ENCODE assay signal across 14 cellular contexts in genomic region chr17:41932821-41933389, GRCh38. TPM values are rescaled to one million over a fixed set of nuclear protein-coding genes. Genes with fewer than 3 reads are reported as not detected.
DNase-seq lines count a peak whose midpoint lies in the region; ATAC-seq and TF ChIP-seq lines count a peak whose summit lies in the region.
"Had no signal": no experiment of that assay in that cellular context is flagged by ENCODE, and none has a peak within 500 bp of the region (broad histone marks: within the 10 kb centered on the region; RNA-seq: fewer than 3 reads in every experiment).

No MANE protein-coding gene starts in this region.

- ATAC-seq in activated CD8-positive, alpha-beta memory T cell treated with anti-CD3 and anti-CD28 coated beads, Interleukin-2, amount 10 ng/mL, durations not matched to agents 7 days and 5 days = no peak
- ATAC-seq in activated B cell treated with CpG ODN at 0.5 μM for 24 hours (ENCODE audit: low read depth) (no peak), HG03460 (IDR thresholded peaks at IDR 0.05; ENCODE audit: unreplicated experiment) (no peak), GM21717 (IDR thresholded peaks at IDR 0.05; ENCODE audit: unreplicated experiment) (no peak)
- ATAC-seq: heart left ventricle, mucosa of descending colon, psoas muscle had no signal

- DNase-seq in activated CD8-positive, alpha-beta memory T cell treated with anti-CD3 and anti-CD28 coated beads, Interleukin-2, amount 10 ng/mL, durations not matched to agents 7 days and 5 days = peak; percentile 45
- no peak for DNase-seq in activated CD8-positive, alpha-beta memory T cell treated with anti-CD3 and anti-CD28 coated beads, Interleukin-2, amount 50 U/mL, for 48 hours
- DNase-seq in NOMO-1 (lab: John Stamatoyannopoulos, UW; ENCODE audit: unreplicated experiment in 2 of 2) (peak; percentile 75 to 89), activated B cell treated with CpG ODN at 0.5 μM for 24 hours (no peak), pons (ENCODE audit: low spot score) (peak; percentile 50), NCI-H526 treated with DMSO at 0.1 percent for 48 hours (lab: John Stamatoyannopoulos, UW) (no peak)
- DNase-seq: heart left ventricle, kidney, mucosa of descending colon, NCI-H1417, NCI-H446 treated with DMSO at 0.1 percent for 48 hours, psoas muscle had no signal

- no peak for TF ChIP-seq CTCF in activated B cell treated with CpG ODN at 0.5 μM for 24 hours (IDR thresholded peaks at IDR 0.05)

- POLR2A ChIA-PET in activated B cell treated with CpG ODN at 0.5 μM for 24 hours (lab: Charles Lee) = interaction anchor here (0.7 to 0.9 kb wide), 3 partner anchors 13 to 242 kb away, joined by 3 to 8 read pairs (median 3); no protein-coding TSS in a partner anchor

- H3K27ac Mint-ChIP-seq in activated CD8-positive, alpha-beta memory T cell treated with anti-CD3 and anti-CD28 coated beads, Interleukin-2, amount 10 ng/mL, durations not matched to agents 7 days and 5 days = peak overlapping the region; percentile 76
- H3K27ac Mint-ChIP-seq in activated B cell treated with CpG ODN at 0.5 μM for 24 hours = peak overlapping the region; percentile 14

- peaks cover 3% of the 10 kb centered on the region for H3K36me3 Mint-ChIP-seq in activated CD8-positive, alpha-beta memory T cell treated with anti-CD3 and anti-CD28 coated beads, Interleukin-2, amount 10 ng/mL, durations not matched to agents 7 days and 5 days
- H3K36me3 Mint-ChIP-seq in activated B cell treated with CpG ODN at 0.5 μM for 24 hours (ENCODE audit: low read depth) = peaks cover 4% of the 10 kb centered on the region

- H3K27me3 Mint-ChIP-seq in activated CD8-positive, alpha-beta memory T cell treated with anti-CD3 and anti-CD28 coated beads, Interleukin-2, amount 10 ng/mL, durations not matched to agents 7 days and 5 days = no peaks in the 10 kb centered on the region
- H3K27me3 Mint-ChIP-seq in activated B cell treated with CpG ODN at 0.5 μM for 24 hours = no peaks in the 10 kb centered on the region

- CTCF ChIA-PET in activated CD8-positive, alpha-beta memory T cell treated with anti-CD3 and anti-CD28 coated beads, Interleukin-2, amount 10 ng/mL, durations not matched to agents 7 days and 5 days (lab: Charles Lee) = interaction anchor here (0.7 to 1.4 kb wide), 10 partner anchors 15 to 514 kb away, joined by 3 to 7 read pairs (median 4); partner anchors contain the start of genes ACLY and NKIRAS2
- CTCF ChIA-PET in activated B cell treated with CpG ODN at 0.5 μM for 24 hours (lab: Charles Lee) = interaction anchor here (1.4 kb wide), 1 partner anchor 249 kb away, joined by 3 read pairs; no protein-coding TSS in a partner anchor

- intact Hi-C loops in activated B cell treated with CpG ODN at 0.5 μM for 24 hours (cut with micrococcal nuclease) = no loop called here

- peak overlapping the region; percentile 15 for H3K4me3 Mint-ChIP-seq in activated CD8-positive, alpha-beta memory T cell treated with anti-CD3 and anti-CD28 coated beads, Interleukin-2, amount 10 ng/mL, durations not matched to agents 7 days and 5 days
- H3K4me3 Mint-ChIP-seq in activated B cell treated with CpG ODN at 0.5 μM for 24 hours = no peak overlapping the region

- peaks cover 53% of the 10 kb centered on the region for H3K4me1 Mint-ChIP-seq in activated CD8-positive, alpha-beta memory T cell treated with anti-CD3 and anti-CD28 coated beads, Interleukin-2, amount 10 ng/mL, durations not matched to agents 7 days and 5 days
- peaks cover 28% of the 10 kb centered on the region for H3K4me1 Mint-ChIP-seq in activated B cell treated with CpG ODN at 0.5 μM for 24 hours

- H3K9me3 Mint-ChIP-seq in activated CD8-positive, alpha-beta memory T cell treated with anti-CD3 and anti-CD28 coated beads, Interleukin-2, amount 10 ng/mL, durations not matched to agents 7 days and 5 days (ENCODE audit: low read depth) = no peaks in the 10 kb centered on the region
- H3K9me3 Mint-ChIP-seq in activated B cell treated with CpG ODN at 0.5 μM for 24 hours = no peaks in the 10 kb centered on the region

RNA-seq across cellular contexts. Expression of gene ODAD4, which starts 2.5 kb away (rescaled TPM):
- total RNA-seq in activated CD8-positive, alpha-beta memory T cell treated with anti-CD3 and anti-CD28 coated beads, Interleukin-2, amount 10 ng/mL, durations not matched to agents 7 days and 5 days = 1 to 10 TPM in 1 of 2 experiments, under 1 TPM in 1; 0.49 to 1.1 TPM
- total RNA-seq in activated B cell treated with CpG ODN at 0.5 μM for 24 hours = 0.56 and 1.1 TPM in 2 replicates

RNA-seq across cellular contexts. Expression of gene ACLY, which starts 14.2 kb away (rescaled TPM):
- total RNA-seq in activated CD8-positive, alpha-beta memory T cell treated with anti-CD3 and anti-CD28 coated beads, Interleukin-2, amount 10 ng/mL, durations not matched to agents 7 days and 5 days = 100 to 1,000 TPM; 186 to 220 TPM
- total RNA-seq in activated B cell treated with CpG ODN at 0.5 μM for 24 hours = 133 and 143 TPM in 2 replicates

RNA-seq across cellular contexts. Expression of gene CNP, which starts 33.7 kb away (rescaled TPM):
- 100 to 1,000 TPM in 1 of 2 experiments, 10 to 100 TPM in 1; 98.1 to 112 TPM for total RNA-seq in activated CD8-positive, alpha-beta memory T cell treated with anti-CD3 and anti-CD28 coated beads, Interleukin-2, amount 10 ng/mL, durations not matched to agents 7 days and 5 days
- total RNA-seq in activated B cell treated with CpG ODN at 0.5 μM for 24 hours = 47.2 and 48.0 TPM in 2 replicates

Comparison
In these comparisons a context has a peak if more than half of its experiments do, and no peak if none do; other contexts are left out.
1. DNase-seq: peak in activated CD8-positive, alpha-beta memory T cell treated with anti-CD3 and anti-CD28 coated beads, Interleukin-2, amount 10 ng/mL, durations not matched to agents 7 days and 5 days (single experiment), NOMO-1 (2 of 2) and pons (single experiment); none in activated CD8-positive, alpha-beta memory T cell treated with anti-CD3 and anti-CD28 coated beads, Interleukin-2, amount 50 U/mL, for 48 hours (single experiment), activated B cell treated with CpG ODN at 0.5 μM for 24 hours (single experiment) and NCI-H526 treated with DMSO at 0.1 percent for 48 hours (single experiment).